ENCODE assay signal across 1 cellular context in genomic region chr15:49154359-49154758, GRCh38.
TF ChIP-seq lines count a peak whose summit lies in the region.

No MANE protein-coding gene starts in this region.

TF ChIP-seq in GM12878, 131 proteins besides CTCF, POLR2A, EP300 and RAD21:
- TF ChIP-seq ZNF622 (IDR thresholded peaks at IDR 0.05) (no peak), POLR2AphosphoS5 (IDR thresholded peaks at IDR 0.05; ENCODE audit: low read length) (no peak), SPI1 (IDR thresholded peaks at IDR 0.05; ENCODE audit: borderline replicate concordance, insufficient read depth, low read depth, low read length) (no peak), BCL11A (IDR thresholded peaks at IDR 0.05; ENCODE audit: low read depth, low read length) (no peak)
